In genomic region chr1:41861509-41862410, GRCh38 we compare ENCODE assay signal across 13 cellular contexts. TPM values are rescaled to one million over a fixed set of nuclear protein-coding genes. Genes with fewer than 3 reads are reported as not detected.
DNase-seq lines count a peak whose midpoint lies in the region; ATAC-seq and TF ChIP-seq lines count a peak whose summit lies in the region.
"Had no signal": no experiment of that assay in that cellular context is flagged by ENCODE, and none has a peak within 500 bp of the region (broad histone marks: within the 10 kb centered on the region; RNA-seq: fewer than 3 reads in every experiment).

No MANE protein-coding gene starts in this region.

- DNase-seq in A673 (ENCODE audit: low spot score) = peak; percentile 53
- peak; percentile 90 for DNase-seq in G401 (ENCODE audit: low spot score)
- no peak for DNase-seq in epithelial cell of prostate (ENCODE audit: low read depth, low spot score)
- DNase-seq in DMS153 (lab: John Stamatoyannopoulos, UW) = no peak
- no peak for DNase-seq in effector CD8-positive, alpha-beta T cell (lab: John Stamatoyannopoulos, UW)
- DNase-seq: activated CD8-positive, alpha-beta memory T cell treated with anti-CD3 and anti-CD28 coated beads, Interleukin-2, amount 50 U/mL, for 4 hours; CD4-positive, alpha-beta T cell; lower lobe of right lung had no signal

- TF ChIP-seq CTCF in A673 (conservative IDR thresholded peaks at IDR 0.05; ENCODE audit: low read depth, low read length) = no peak

- H3K4me1 ChIP-seq in A673 (ENCODE audit: insufficient read depth, low read length, poor library complexity, severe bottlenecking) = peaks cover 16% of the 10 kb centered on the region

- intact Hi-C loops in A673 (cut with micrococcal nuclease; ENCODE audit: unreplicated experiment) = no loop called here

- H3K27ac ChIP-seq in A673 (ENCODE audit: low read depth, low read length, poor library complexity, severe bottlenecking) (no peak overlapping the region), epithelial cell of prostate (peak overlapping the region; percentile 76)
- H3K27ac ChIP-seq: coronary artery, lower lobe of right lung, vagina had no signal

- in situ Hi-C loops in G401 (cut with HindIII; ENCODE audit: low sequenced_read_pairs) = no loop called here

- H3K27me3 ChIP-seq in A673 (replicated peaks; ENCODE audit: insufficient read depth, low read depth, low read length, poor library complexity) = no peaks in the 10 kb centered on the region
- H3K27me3 ChIP-seq: vagina had no signal

- CTCF ChIA-PET in A673 (lab: Charles Lee) = interaction anchor here (0.7 kb wide), 1 partner anchor 285 kb away, joined by 3 read pairs; no protein-coding TSS in a partner anchor

- no peaks in the 10 kb centered on the region for H3K9me3 ChIP-seq in A673 (ENCODE audit: low read depth, low read length, poor library complexity, severe bottlenecking)
- H3K9me3 ChIP-seq: lower lobe of right lung, vagina had no signal

- ATAC-seq in SK-N-SH treated with all-trans-retinoic acid at 6 μM for 48 hours (peak; percentile 23), GM21619 (IDR thresholded peaks at IDR 0.05; ENCODE audit: unreplicated experiment) (no peak), HG03159 (IDR thresholded peaks at IDR 0.05; ENCODE audit: unreplicated experiment) (no peak)
- ATAC-seq: lower lobe of right lung had no signal

- POLR2A ChIA-PET in A673 (lab: Charles Lee; ENCODE audit: low non-redundant PET) = interaction anchor here (0.5 kb wide), 1 partner anchor 811 kb away, joined by 4 read pairs; no protein-coding TSS in a partner anchor

- no peak overlapping the region for H3K4me3 ChIP-seq in A673 (ENCODE audit: low read depth, low read length, poor library complexity, severe bottlenecking)
- H3K4me3 ChIP-seq: coronary artery, lower lobe of right lung, vagina had no signal

- H3K36me3 ChIP-seq in A673 (ENCODE audit: insufficient read depth, low read length, poor library complexity, severe bottlenecking) = no peaks in the 10 kb centered on the region
- H3K36me3 ChIP-seq: lower lobe of right lung, vagina had no signal

- no TSS peak for BruUV-seq in A673 (replicated peaks; lab: Mats Ljungman, UMichigan)

TF ChIP-seq in SK-N-SH treated with all-trans-retinoic acid at 6 μM for 48 hours, 23 proteins besides CTCF, POLR2A, EP300 and RAD21:
- TF ChIP-seq SNAI2 (CRISPR knock-in tag; IDR thresholded peaks at IDR 0.05) (no peak), RARB (CRISPR knock-in tag; IDR thresholded peaks at IDR 0.05) (no peak), CSRNP3 (CRISPR knock-in tag; IDR thresholded peaks at IDR 0.05) (no peak), POU6F1 (CRISPR knock-in tag; IDR thresholded peaks at IDR 0.05; ENCODE audit: borderline replicate concordance, low read depth) (no peak), OSR1 (CRISPR knock-in tag; IDR thresholded peaks at IDR 0.05) (no peak), ZNF70 (CRISPR knock-in tag; IDR thresholded peaks at IDR 0.05) (no peak), ESRRG (CRISPR knock-in tag; IDR thresholded peaks at IDR 0.05) (no peak), ZNF8 (CRISPR knock-in tag; IDR thresholded peaks at IDR 0.05) (no peak), BACH2 (CRISPR knock-in tag; IDR thresholded peaks at IDR 0.05; ENCODE audit: borderline replicate concordance) (no peak), PATZ1 (CRISPR knock-in tag; IDR thresholded peaks at IDR 0.05; ENCODE audit: borderline replicate concordance) (no peak), ISL1 (CRISPR knock-in tag; IDR thresholded peaks at IDR 0.05) (no peak), ARNTL (CRISPR knock-in tag; IDR thresholded peaks at IDR 0.05; ENCODE audit: borderline replicate concordance, low read depth) (no peak), TSHZ2 (CRISPR knock-in tag; IDR thresholded peaks at IDR 0.05) (no peak), CSDC2 (CRISPR knock-in tag; IDR thresholded peaks at IDR 0.05) (no peak), CREB5 (CRISPR knock-in tag; IDR thresholded peaks at IDR 0.05; ENCODE audit: low read depth) (no peak)
TF ChIP-seq in SK-N-SH treated with all-trans-retinoic acid at 6 μM for 48 hours: peak in this region for 0.

RNA-seq across cellular contexts. Expression of gene HIVEP3, which starts 57.0 kb away (rescaled TPM):
- 3.1 and 3.6 TPM in 2 replicates for total RNA-seq in A673 (2021)
- total RNA-seq in G401 (2014; rRNA removed; shearing (Covaris generic)) = not detected in 2 replicates

Comparison
In these comparisons a context has a peak if more than half of its experiments do, and no peak if none do; other contexts are left out.
1. DNase-seq: peak in A673 (single experiment) and G401 (single experiment); none in epithelial cell of prostate (single experiment), DMS153 (single experiment) and effector CD8-positive, alpha-beta T cell (single experiment).